In the genomic region with DNA sequence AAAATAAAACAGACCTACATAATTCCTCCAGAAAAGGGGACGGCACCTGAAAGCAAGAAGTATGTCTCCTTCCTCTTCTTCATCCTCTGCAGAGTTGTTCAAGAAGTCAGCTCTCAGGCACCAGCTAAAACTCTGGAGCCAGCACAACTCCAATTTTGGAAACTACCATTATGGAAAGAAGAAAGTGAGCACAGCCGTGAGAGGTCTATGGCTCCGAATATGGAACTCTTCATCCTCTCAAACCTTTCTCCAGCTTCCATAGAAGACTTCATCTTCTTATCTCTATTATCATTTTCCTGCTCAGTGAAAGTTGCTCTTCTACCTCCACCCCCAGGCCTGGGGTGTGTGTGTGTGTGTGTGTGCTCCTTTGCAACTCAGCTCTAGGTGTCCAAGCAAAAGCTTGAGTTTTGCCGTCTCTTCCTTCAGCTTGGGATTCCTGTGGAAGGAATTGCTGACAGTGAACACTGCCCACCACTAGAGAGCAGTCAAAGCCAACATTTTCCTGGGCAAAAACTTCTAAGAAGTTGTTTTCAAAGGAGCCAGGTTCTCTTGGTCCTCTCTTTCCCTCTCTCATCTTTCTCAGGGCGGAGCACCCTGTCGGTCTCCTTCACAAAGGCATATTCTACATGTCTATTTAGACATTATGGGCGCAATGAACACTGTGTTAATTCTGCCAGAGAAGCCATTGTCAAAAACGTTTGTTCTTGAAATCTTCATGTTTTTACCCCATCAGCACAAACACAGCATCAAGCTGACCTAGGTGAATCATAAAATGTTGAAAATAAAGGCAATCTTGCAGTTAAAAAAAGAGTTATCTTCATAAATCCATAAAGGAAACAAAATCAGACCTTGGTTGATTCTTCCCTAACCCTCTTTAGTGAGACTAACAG, we compare ENCODE assay signal across 9 cellular contexts.
A peak's percentile ranks its signal among the peaks of the same experiment; 100 is the strongest.
DNase-seq lines count a peak whose midpoint lies in the region; ATAC-seq and TF ChIP-seq lines count a peak whose summit lies in the region.
"Had no signal": no experiment of that assay in that cellular context is flagged by ENCODE, and none has a peak within 500 bp of the region (broad histone marks: within the 10 kb centered on the region; RNA-seq: fewer than 3 reads in every experiment).

No MANE protein-coding gene starts in this region.

- peak overlapping the region; percentile 60; the same call in 1 of the 2 replicates for H2AFZ ChIP-seq in GM23338

- H3K9me2 ChIP-seq in GM23338 (ENCODE audit: insufficient read depth) = no peaks in the 10 kb centered on the region

- H3K27me3 ChIP-seq in GM23338 (ENCODE audit: insufficient read depth) (no peaks in the 10 kb centered on the region), kidney epithelial cell (ENCODE audit: control insufficient read depth, insufficient read depth, low read length) (no peaks in the 10 kb centered on the region), upper lobe of left lung (no peaks in the 10 kb centered on the region)
- H3K27me3 ChIP-seq: neutrophil had no signal

- H3K36me3 Mint-ChIP-seq in GM23338 (ENCODE audit: low read depth) = no peaks in the 10 kb centered on the region

- no peaks in the 10 kb centered on the region for H3K36me3 ChIP-seq in GM23338 (ENCODE audit: insufficient read depth)
- no peaks in the 10 kb centered on the region for H3K36me3 ChIP-seq in kidney epithelial cell (ENCODE audit: control insufficient read depth, insufficient read depth, low read length)
- H3K36me3 ChIP-seq in upper lobe of left lung = no peaks in the 10 kb centered on the region
- H3K36me3 ChIP-seq: neutrophil had no signal

- TF ChIP-seq CTCF in GM23338 (conservative IDR thresholded peaks at IDR 0.05; ENCODE audit: low read depth in 2 of 2) = peak; percentile 77 to 80
- peak; percentile 83 for TF ChIP-seq CTCF in kidney epithelial cell (IDR thresholded peaks at IDR 0.05; ENCODE audit: insufficient read depth, low read length, poor library complexity, severe bottlenecking)
- peak in 4 of 6 experiments; percentile 33 to 53 (median 40) for TF ChIP-seq CTCF in upper lobe of left lung (IDR thresholded peaks at IDR 0.05)

- no peaks in the 10 kb centered on the region for H3K9me3 ChIP-seq in upper lobe of left lung
- H3K9me3 ChIP-seq: neutrophil had no signal

- H3K79me2 ChIP-seq in GM23338 (replicated peaks; ENCODE audit: insufficient read depth) = no peaks in the 10 kb centered on the region

- H3K27ac ChIP-seq in GM23338 (ENCODE audit: low read depth) (no peak overlapping the region), upper lobe of left lung (no peak overlapping the region)
- H3K27ac ChIP-seq: neutrophil had no signal

- no peaks in the 10 kb centered on the region for H4K20me1 ChIP-seq in GM23338 (replicated peaks; ENCODE audit: insufficient read depth)

- in situ Hi-C loops in T47D (cut with HindIII; ENCODE audit: low pct_unique_long_range_greater_than_20kb, low sequenced_read_pairs) = no loop called here

- 49 to 53% methylated on average over 8 of the region's 8 CpGs for WGBS in upper lobe of left lung, 2 donors

- ATAC-seq in GM23338 (peak; percentile 88), upper lobe of left lung (ENCODE audit: low FRiP score in 2 of 2) (peak in 1 of 2 donors; percentile 69), GM19452 (IDR thresholded peaks at IDR 0.05; ENCODE audit: unreplicated experiment) (no peak)

- H3K4me1 Mint-ChIP-seq in GM23338 = no peaks in the 10 kb centered on the region

- no peak for TF ChIP-seq EP300 in upper lobe of left lung (IDR thresholded peaks at IDR 0.05)

- no peaks in the 10 kb centered on the region for H3K27me3 Mint-ChIP-seq in GM23338 (ENCODE audit: insufficient read depth, low read depth, poor library complexity)

- H3K27ac Mint-ChIP-seq in GM23338 = no peak overlapping the region

- H3K4me1 ChIP-seq in GM23338 (ENCODE audit: insufficient read depth) = no peaks in the 10 kb centered on the region
- no peaks in the 10 kb centered on the region for H3K4me1 ChIP-seq in upper lobe of left lung

- H3K4me2 ChIP-seq in GM23338 = no peak overlapping the region

- no peaks in the 10 kb centered on the region for H3K9me3 Mint-ChIP-seq in GM23338

- H3K4me3 Mint-ChIP-seq in GM23338 = no peak overlapping the region

- no peak for TF ChIP-seq POLR2A in upper lobe of left lung (IDR thresholded peaks at IDR 0.05)

- DNase-seq in AML-193 (lab: John Stamatoyannopoulos, UW) (peak; percentile 8 to 19), GM23338 (ENCODE audit: low spot score) (peak; percentile 70), NCI-H460 (ENCODE audit: extremely low read depth, low read depth) (peak; percentile 61), T47D (ENCODE audit: low read depth in 1 of 2, low spot score in 1 of 2) (peak; percentile 52 to 82), kidney epithelial cell (ENCODE audit: low read depth) (peak; percentile 5), upper lobe of left lung (no peak)
- no peak for DNase-seq in activated naive CD4-positive, alpha-beta T cell (lab: John Stamatoyannopoulos, UW)

- H3K4me3 ChIP-seq in GM23338 (no peak overlapping the region), kidney epithelial cell (ENCODE audit: low read depth, low read length) (no peak overlapping the region), upper lobe of left lung (no peak overlapping the region)

- H3F3A ChIP-seq in GM23338 (replicated peaks; ENCODE audit: low read depth) = no peaks in the 10 kb centered on the region

TF ChIP-seq in GM23338, 12 proteins besides CTCF, POLR2A, EP300 and RAD21 (continues in another document):
- no peak for TF ChIP-seq NANOG (IDR thresholded peaks at IDR 0.05; ENCODE audit: borderline replicate concordance)
- TF ChIP-seq STAT1 (IDR thresholded peaks at IDR 0.05; ENCODE audit: unreplicated experiment) = no peak
- no peak for TF ChIP-seq ZNF331 (CRISPR knock-in tag; IDR thresholded peaks at IDR 0.05; ENCODE audit: low read depth)
- TF ChIP-seq, protein P1, sequence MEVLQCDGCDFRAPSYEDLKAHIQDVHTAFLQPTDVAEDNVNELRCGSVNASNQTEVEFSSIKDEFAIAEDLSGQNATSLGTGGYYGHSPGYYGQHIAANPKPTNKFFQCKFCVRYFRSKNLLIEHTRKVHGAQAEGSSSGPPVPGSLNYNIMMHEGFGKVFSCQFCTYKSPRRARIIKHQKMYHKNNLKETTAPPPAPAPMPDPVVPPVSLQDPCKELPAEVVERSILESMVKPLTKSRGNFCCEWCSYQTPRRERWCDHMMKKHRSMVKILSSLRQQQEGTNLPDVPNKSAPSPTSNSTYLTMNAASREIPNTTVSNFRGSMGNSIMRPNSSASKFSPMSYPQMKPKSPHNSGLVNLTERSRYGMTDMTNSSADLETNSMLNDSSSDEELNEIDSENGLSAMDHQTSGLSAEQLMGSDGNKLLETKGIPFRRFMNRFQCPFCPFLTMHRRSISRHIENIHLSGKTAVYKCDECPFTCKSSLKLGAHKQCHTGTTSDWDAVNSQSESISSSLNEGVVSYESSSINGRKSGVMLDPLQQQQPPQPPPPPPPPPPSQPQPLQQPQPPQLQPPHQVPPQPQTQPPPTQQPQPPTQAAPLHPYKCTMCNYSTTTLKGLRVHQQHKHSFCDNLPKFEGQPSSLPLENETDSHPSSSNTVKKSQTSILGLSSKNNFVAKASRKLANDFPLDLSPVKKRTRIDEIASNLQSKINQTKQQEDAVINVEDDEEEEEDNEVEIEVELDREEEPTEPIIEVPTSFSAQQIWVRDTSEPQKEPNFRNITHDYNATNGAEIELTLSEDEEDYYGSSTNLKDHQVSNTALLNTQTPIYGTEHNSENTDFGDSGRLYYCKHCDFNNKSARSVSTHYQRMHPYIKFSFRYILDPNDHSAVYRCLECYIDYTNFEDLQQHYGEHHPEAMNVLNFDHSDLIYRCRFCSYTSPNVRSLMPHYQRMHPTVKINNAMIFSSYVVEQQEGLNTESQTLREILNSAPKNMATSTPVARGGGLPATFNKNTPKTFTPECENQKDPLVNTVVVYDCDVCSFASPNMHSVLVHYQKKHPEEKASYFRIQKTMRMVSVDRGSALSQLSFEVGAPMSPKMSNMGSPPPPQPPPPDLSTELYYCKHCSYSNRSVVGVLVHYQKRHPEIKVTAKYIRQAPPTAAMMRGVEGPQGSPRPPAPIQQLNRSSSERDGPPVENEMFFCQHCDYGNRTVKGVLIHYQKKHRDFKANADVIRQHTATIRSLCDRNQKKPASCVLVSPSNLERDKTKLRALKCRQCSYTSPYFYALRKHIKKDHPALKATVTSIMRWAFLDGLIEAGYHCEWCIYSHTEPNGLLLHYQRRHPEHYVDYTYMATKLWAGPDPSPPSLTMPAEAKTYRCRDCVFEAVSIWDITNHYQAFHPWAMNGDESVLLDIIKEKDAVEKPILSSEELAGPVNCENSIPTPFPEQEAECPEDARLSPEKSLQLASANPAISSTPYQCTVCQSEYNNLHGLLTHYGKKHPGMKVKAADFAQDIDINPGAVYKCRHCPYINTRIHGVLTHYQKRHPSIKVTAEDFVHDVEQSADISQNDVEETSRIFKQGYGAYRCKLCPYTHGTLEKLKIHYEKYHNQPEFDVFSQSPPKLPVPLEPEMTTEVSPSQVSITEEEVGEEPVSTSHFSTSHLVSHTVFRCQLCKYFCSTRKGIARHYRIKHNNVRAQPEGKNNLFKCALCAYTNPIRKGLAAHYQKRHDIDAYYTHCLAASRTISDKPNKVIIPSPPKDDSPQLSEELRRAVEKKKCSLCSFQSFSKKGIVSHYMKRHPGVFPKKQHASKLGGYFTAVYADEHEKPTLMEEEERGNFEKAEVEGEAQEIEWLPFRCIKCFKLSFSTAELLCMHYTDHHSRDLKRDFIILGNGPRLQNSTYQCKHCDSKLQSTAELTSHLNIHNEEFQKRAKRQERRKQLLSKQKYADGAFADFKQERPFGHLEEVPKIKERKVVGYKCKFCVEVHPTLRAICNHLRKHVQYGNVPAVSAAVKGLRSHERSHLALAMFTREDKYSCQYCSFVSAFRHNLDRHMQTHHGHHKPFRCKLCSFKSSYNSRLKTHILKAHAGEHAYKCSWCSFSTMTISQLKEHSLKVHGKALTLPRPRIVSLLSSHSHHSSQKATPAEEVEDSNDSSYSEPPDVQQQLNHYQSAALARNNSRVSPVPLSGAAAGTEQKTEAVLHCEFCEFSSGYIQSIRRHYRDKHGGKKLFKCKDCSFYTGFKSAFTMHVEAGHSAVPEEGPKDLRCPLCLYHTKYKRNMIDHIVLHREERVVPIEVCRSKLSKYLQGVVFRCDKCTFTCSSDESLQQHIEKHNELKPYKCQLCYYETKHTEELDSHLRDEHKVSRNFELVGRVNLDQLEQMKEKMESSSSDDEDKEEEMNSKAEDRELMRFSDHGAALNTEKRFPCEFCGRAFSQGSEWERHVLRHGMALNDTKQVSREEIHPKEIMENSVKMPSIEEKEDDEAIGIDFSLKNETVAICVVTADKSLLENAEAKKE (CRISPR knock-in tag; IDR thresholded peaks at IDR 0.05) = no peak
- TF ChIP-seq EZH2 (IDR thresholded peaks at IDR 0.05; ENCODE audit: low read depth, unreplicated experiment) = no peak

Comparison
In these comparisons a context has a peak if more than half of its experiments do, and no peak if none do; other contexts are left out.
1. DNase-seq: peak in AML-193 (2 of 2), GM23338 (single experiment), NCI-H460 (single experiment), T47D (2 of 2) and kidney epithelial cell (single experiment); none in upper lobe of left lung (0 of 2) and activated naive CD4-positive, alpha-beta T cell (0 of 4).
2. Peak in every context shown above with its lines, with median percentiles within 50 percentile points of each other: CTCF ChIP-seq.